Comparison of ENCODE assay signal across 1 cellular context in the genomic region with DNA sequence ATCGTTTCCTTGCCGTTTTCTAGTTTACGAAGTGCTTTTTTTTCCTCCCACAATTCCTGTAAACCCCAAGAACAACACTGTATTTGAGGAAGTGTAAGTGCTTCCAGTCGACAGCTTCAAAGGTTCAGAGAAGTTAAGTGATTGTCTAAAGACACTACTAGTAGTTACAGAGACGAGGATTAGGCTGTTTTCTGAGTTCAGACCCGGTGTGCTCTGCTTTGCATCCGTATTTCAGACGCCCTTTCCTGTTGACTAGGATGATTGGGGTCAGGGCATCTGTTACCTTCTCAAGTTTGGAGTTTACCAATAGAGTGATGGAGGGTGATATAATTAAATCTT.
TF ChIP-seq lines count a peak whose summit lies in the region.

No MANE protein-coding gene starts in this region.

TF ChIP-seq in GM12878, 131 proteins besides CTCF, POLR2A, EP300 and RAD21:
- TF ChIP-seq SRF (IDR thresholded peaks at IDR 0.05; ENCODE audit: low read depth in 2 of 2, low read length in 2 of 2): 0 out of 4 replicates have a peak, but pooled peaks of 1 of the 2 experiments have one; percentile 49
- TF ChIP-seq TCF3 (IDR thresholded peaks at IDR 0.05; ENCODE audit: borderline replicate concordance, insufficient read depth, low read depth, low read length): no peak
- TF ChIP-seq ZNF217 (IDR thresholded peaks at IDR 0.05): no peak
- TF ChIP-seq JUNB (IDR thresholded peaks at IDR 0.05): no peak
- TF ChIP-seq TAF1 (IDR thresholded peaks at IDR 0.05; ENCODE audit: borderline replicate concordance, low read depth, low read length): peak; percentile 14; the same call in 1 of the 2 replicates
- no peak for TF ChIP-seq RB1 (IDR thresholded peaks at IDR 0.05; ENCODE audit: borderline replicate concordance)
- TF ChIP-seq SPI1 (IDR thresholded peaks at IDR 0.05; ENCODE audit: borderline replicate concordance, insufficient read depth, low read depth, low read length): peak; percentile 63
- TF ChIP-seq, protein P1, sequence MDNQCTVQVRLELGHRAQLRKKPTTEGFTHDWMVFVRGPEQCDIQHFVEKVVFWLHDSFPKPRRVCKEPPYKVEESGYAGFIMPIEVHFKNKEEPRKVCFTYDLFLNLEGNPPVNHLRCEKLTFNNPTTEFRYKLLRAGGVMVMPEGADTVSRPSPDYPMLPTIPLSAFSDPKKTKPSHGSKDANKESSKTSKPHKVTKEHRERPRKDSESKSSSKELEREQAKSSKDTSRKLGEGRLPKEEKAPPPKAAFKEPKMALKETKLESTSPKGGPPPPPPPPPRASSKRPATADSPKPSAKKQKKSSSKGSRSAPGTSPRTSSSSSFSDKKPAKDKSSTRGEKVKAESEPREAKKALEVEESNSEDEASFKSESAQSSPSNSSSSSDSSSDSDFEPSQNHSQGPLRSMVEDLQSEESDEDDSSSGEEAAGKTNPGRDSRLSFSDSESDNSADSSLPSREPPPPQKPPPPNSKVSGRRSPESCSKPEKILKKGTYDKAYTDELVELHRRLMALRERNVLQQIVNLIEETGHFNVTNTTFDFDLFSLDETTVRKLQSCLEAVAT (IDR thresholded peaks at IDR 0.05): peak; percentile 81
TF ChIP-seq in GM12878: peak in this region for 4.
